In genomic region chr11:1854949-1855885, GRCh38 we compare ENCODE assay signal across 9 cellular contexts. TPM values are rescaled to one million over a fixed set of nuclear protein-coding genes. Genes with fewer than 3 reads are reported as not detected.
DNase-seq lines count a peak whose midpoint lies in the region; ATAC-seq and TF ChIP-seq lines count a peak whose summit lies in the region.
"Had no signal": no experiment of that assay in that cellular context is flagged by ENCODE, and none has a peak within 500 bp of the region (broad histone marks: within the 10 kb centered on the region; RNA-seq: fewer than 3 reads in every experiment).

No MANE protein-coding gene starts in this region.

- in situ Hi-C loops in brain microvascular endothelial cell (cut with HindIII; ENCODE audit: low pct_ligation_motif_present, low sequenced_read_pairs) = no loop called here

- peak overlapping the region in 10 of 21 experiments; percentile 81 to 97 (median 88) for H3K27ac ChIP-seq in skin epidermis
- H3K27ac ChIP-seq in gastroesophageal sphincter = no peak overlapping the region
- H3K27ac ChIP-seq in brain microvascular endothelial cell = no peak overlapping the region
- H3K27ac ChIP-seq: left ventricle myocardium inferior had no signal

- H3K36me3 Mint-ChIP-seq in type B pancreatic cell = no peaks in the 10 kb centered on the region

- TF ChIP-seq EP300 in gastroesophageal sphincter (IDR thresholded peaks at IDR 0.05) = no peak

- H3K4me3 ChIP-seq in skin epidermis (peak overlapping the region; percentile 17 to 54 (median 42)), gastroesophageal sphincter (no peak overlapping the region), brain microvascular endothelial cell (ENCODE audit: low read depth, low read length) (no peak overlapping the region)
- H3K4me3 ChIP-seq: left ventricle myocardium inferior had no signal

- no peak for TF ChIP-seq POLR2A in gastroesophageal sphincter (IDR thresholded peaks at IDR 0.05)

- no peaks in the 10 kb centered on the region for H3K4me1 ChIP-seq in gastroesophageal sphincter

- ATAC-seq in GM18870 (IDR thresholded peaks at IDR 0.05; ENCODE audit: unreplicated experiment) = peak; percentile 25
- peak; percentile 39 for ATAC-seq in HG02678 (IDR thresholded peaks at IDR 0.05; ENCODE audit: unreplicated experiment)
- no peak for ATAC-seq in gastroesophageal sphincter

- H3K36me3 ChIP-seq in gastroesophageal sphincter (no peaks in the 10 kb centered on the region), brain microvascular endothelial cell (replicated peaks) (no peaks in the 10 kb centered on the region)
- H3K36me3 ChIP-seq: left ventricle myocardium inferior had no signal

- H3K4me1 Mint-ChIP-seq in type B pancreatic cell (ENCODE audit: unreplicated experiment) = no peaks in the 10 kb centered on the region

- no peaks in the 10 kb centered on the region for H3K27me3 Mint-ChIP-seq in type B pancreatic cell

- H3K9me3 Mint-ChIP-seq in type B pancreatic cell = no peaks in the 10 kb centered on the region

- H3K27ac Mint-ChIP-seq in type B pancreatic cell = no peak overlapping the region

- no CpG with 5 or more reads among the region's 26 CpGs for WGBS in gastroesophageal sphincter (ENCODE audit: low coverage in 1 of 2), 2 donors

- H3K4me3 Mint-ChIP-seq in type B pancreatic cell = no peak overlapping the region

- H3K9me3 ChIP-seq in gastroesophageal sphincter = no peaks in the 10 kb centered on the region
- H3K9me3 ChIP-seq: left ventricle myocardium inferior had no signal

- no peaks in the 10 kb centered on the region for H3K27me3 ChIP-seq in gastroesophageal sphincter
- no peaks in the 10 kb centered on the region for H3K27me3 ChIP-seq in brain microvascular endothelial cell (replicated peaks)

- no peak for TF ChIP-seq CTCF in gastroesophageal sphincter (IDR thresholded peaks at IDR 0.05)
- no peak for TF ChIP-seq CTCF in type B pancreatic cell (conservative IDR thresholded peaks at IDR 0.05)
- TF ChIP-seq CTCF in brain microvascular endothelial cell (IDR thresholded peaks at IDR 0.05; ENCODE audit: low read depth, low read length, missing control alignments) = no peak

- DNase-seq in activated CD4-positive, CD25-positive, alpha-beta regulatory T cell treated with anti-CD3 and anti-CD28 coated beads, Interleukin-2, amount 50 U/mL, for 16 hours (ENCODE audit: low read depth, low spot score) = peak; percentile 37
- no peak for DNase-seq in type B pancreatic cell (ENCODE audit: extremely low spot score, unreplicated experiment)
- DNase-seq in hippocampal formation (lab: John Stamatoyannopoulos, UW) = no peak
- DNase-seq in brain microvascular endothelial cell = no peak
- DNase-seq: left ventricle myocardium inferior had no signal

RNA-seq across cellular contexts. Expression of gene LSP1, which starts 2.3 kb away (rescaled TPM):
- total RNA-seq in gastroesophageal sphincter = 100 to 1,000 TPM in 1 of 4 donors, 10 to 100 TPM in 3; 13.4 to 133 (median 47.7) TPM
- 0.50 and 0.53 TPM in 2 replicates for total RNA-seq in type B pancreatic cell (ENCODE audit: low replicate concordance)

RNA-seq across cellular contexts. Expression of gene TNNI2, which starts 16.4 kb away (rescaled TPM):
- 1 to 10 TPM in 1 of 4 donors, not detected in 3; 1.0 TPM for total RNA-seq in gastroesophageal sphincter
- total RNA-seq in type B pancreatic cell (ENCODE audit: low replicate concordance) = 1.7 and 3.9 TPM in 2 replicates
- total RNA-seq: left ventricle myocardium inferior had no signal

RNA-seq across cellular contexts. Expression of gene SYT8, which starts 20.4 kb away (rescaled TPM):
- total RNA-seq in gastroesophageal sphincter (1 to 10 TPM in 1 of 4 donors, not detected in 3; 2.2 TPM), type B pancreatic cell (ENCODE audit: low replicate concordance) (4.5 and 7.9 TPM in 2 replicates)
- total RNA-seq: left ventricle myocardium inferior had no signal

RNA-seq across cellular contexts. Expression of gene PRR33, which starts 36.5 kb away (rescaled TPM):
- total RNA-seq in gastroesophageal sphincter = not detected
- not detected in 2 replicates for total RNA-seq in type B pancreatic cell (ENCODE audit: low replicate concordance)

Comparison
In these comparisons a context has a peak if more than half of its experiments do, and no peak if none do; other contexts are left out.
1. H3K4me3 ChIP-seq: peak in skin epidermis (7 of 7); none in gastroesophageal sphincter (0 of 2) and brain microvascular endothelial cell (single experiment).